8 cellular contexts compared by ENCODE assay signal in genomic region chr1:120141865-120142264, GRCh38. TPM values are rescaled to one million over a fixed set of nuclear protein-coding genes. Genes with fewer than 3 reads are reported as not detected.
DNase-seq lines count a peak whose midpoint lies in the region; ATAC-seq, FAIRE-seq and TF ChIP-seq lines count a peak whose summit lies in the region.
"Not testable (repeated sequence)": the region's sequence is repeated elsewhere in the genome, so short reads cannot be mapped to it uniquely, and the experiment has no call there.

No MANE protein-coding gene starts in this region.

- not testable (repeated sequence) for H4K20me1 ChIP-seq in PC-9 (ENCODE audit: insufficient read depth)

- H3K9me3 Mint-ChIP-seq in CD14-positive monocyte; activated CD8-positive, alpha-beta T cell treated with anti-CD3 and anti-CD28 coated beads, Interleukin-2, amount 10 ng/mL, durations not matched to agents 7 days and 5 days (ENCODE audit: insufficient read depth); central memory CD8-positive, alpha-beta T cell; immature natural killer cell; natural killer cell: not testable (repeated sequence)

- H3K79me2 ChIP-seq in PC-9 (ENCODE audit: low read depth): not testable (repeated sequence)

- H3K36me3 Mint-ChIP-seq in CD14-positive monocyte; activated CD8-positive, alpha-beta T cell treated with anti-CD3 and anti-CD28 coated beads, Interleukin-2, amount 10 ng/mL, durations not matched to agents 7 days and 5 days (ENCODE audit: low read depth); central memory CD8-positive, alpha-beta T cell (ENCODE audit: insufficient read depth); immature natural killer cell; natural killer cell: not testable (repeated sequence)

- not testable (repeated sequence) for H3K36me3 ChIP-seq in PC-9 (ENCODE audit: low read depth)

- H3K27me3 Mint-ChIP-seq in CD14-positive monocyte (ENCODE audit: low read depth in 3 of 3); activated CD8-positive, alpha-beta T cell treated with anti-CD3 and anti-CD28 coated beads, Interleukin-2, amount 10 ng/mL, durations not matched to agents 7 days and 5 days (ENCODE audit: low read depth); central memory CD8-positive, alpha-beta T cell; immature natural killer cell (ENCODE audit: low read depth in 3 of 3); natural killer cell (ENCODE audit: low read depth in 2 of 2): not testable (repeated sequence)

- not testable (repeated sequence) for H3K27me3 ChIP-seq in PC-9 (ENCODE audit: insufficient read depth, low read depth)

- peak overlapping the region in 5 of 7 donors; percentile 43 to 81 (median 65) for H3K27ac Mint-ChIP-seq in CD14-positive monocyte
- not testable (repeated sequence) for H3K27ac Mint-ChIP-seq in activated CD8-positive, alpha-beta T cell treated with anti-CD3 and anti-CD28 coated beads, Interleukin-2, amount 10 ng/mL, durations not matched to agents 7 days and 5 days
- H3K27ac Mint-ChIP-seq in central memory CD8-positive, alpha-beta T cell (ENCODE audit: low read depth): peak overlapping the region; percentile 71
- peak overlapping the region in 4 of 6 donors; percentile 46 to 87 (median 78) for H3K27ac Mint-ChIP-seq in immature natural killer cell
- peak overlapping the region; percentile 75 to 86 for H3K27ac Mint-ChIP-seq in natural killer cell

- not testable (repeated sequence) for TF ChIP-seq CTCF in CD14-positive monocyte (IDR thresholded peaks at IDR 0.05); PC-9 (conservative IDR thresholded peaks at IDR 0.05); natural killer cell (IDR thresholded peaks at IDR 0.05)

- H3K4me2 ChIP-seq in PC-9: peak overlapping the region; percentile 2; the same call in 1 of the 2 replicates

- not testable (repeated sequence) for H3K9me3 ChIP-seq in PC-9 (ENCODE audit: insufficient read depth, low read depth)

- H3K9me2 ChIP-seq in PC-9 (ENCODE audit: insufficient read depth): not testable (repeated sequence)

- POLR2A ChIA-PET in PC-9 (lab: Charles Lee; ENCODE audit: unreplicated experiment); activated CD8-positive, alpha-beta T cell treated with anti-CD3 and anti-CD28 coated beads, Interleukin-2, amount 10 ng/mL, durations not matched to agents 7 days and 5 days (lab: Charles Lee): not testable (repeated sequence)

- TF ChIP-seq POLR2A in H54 (IDR thresholded peaks at IDR 0.05; ENCODE audit: low read depth, low read length): not testable (repeated sequence)

- DNase-seq in CD14-positive monocyte (ENCODE audit: low spot score); H54 (ENCODE audit: insufficient read length, low spot score); PC-9; activated CD8-positive, alpha-beta T cell treated with anti-CD3 and anti-CD28 coated beads, Interleukin-2, amount 10 ng/mL, durations not matched to agents 7 days and 5 days; central memory CD8-positive, alpha-beta T cell (ENCODE audit: low spot score in 2 of 2); immature natural killer cell; natural killer cell; stimulated activated naive CD8-positive, alpha-beta T cell treated with anti-CD3 and anti-CD28 coated beads, Interleukin-15, Interleukin-2, amounts not matched to agents 100 U/mL and 50 U/mL, for 24 hours: not testable (repeated sequence)

- BruUV-seq in PC-9 (replicated peaks; lab: Mats Ljungman, UMichigan): not testable (repeated sequence)

- FAIRE-seq in H54 (lab: Jason Lieb, UNC): peak; percentile 66

- not testable (repeated sequence) for H3K4me1 ChIP-seq in PC-9 (replicated peaks; ENCODE audit: insufficient read depth)

- not testable (repeated sequence) for ATAC-seq in activated CD8-positive, alpha-beta T cell treated with anti-CD3 and anti-CD28 coated beads, Interleukin-2, amount 10 ng/mL, durations not matched to agents 7 days and 5 days
- ATAC-seq in central memory CD8-positive, alpha-beta T cell (replicated peaks; ENCODE audit: extremely low read depth, poor library complexity, severe bottlenecking): peak; percentile 31
- ATAC-seq in natural killer cell: peak in 2 of 3 donors; percentile 29 to 39
- peak; percentile 14 for ATAC-seq in stimulated activated naive CD8-positive, alpha-beta T cell treated with anti-CD3 and anti-CD28 coated beads, Interleukin-15, Interleukin-2, amounts not matched to agents 100 U/mL and 50 U/mL, for 24 hours

- not testable (repeated sequence) for H3F3A ChIP-seq in PC-9 (ENCODE audit: insufficient read depth, low read depth)

- H2AFZ ChIP-seq in PC-9: not testable (repeated sequence)

- not testable (repeated sequence) for H3K4me3 ChIP-seq in PC-9

- H3K4me1 Mint-ChIP-seq in CD14-positive monocyte (peaks cover 27% of the 10 kb centered on the region), immature natural killer cell (peaks cover 28 to 34% of the 10 kb centered on the region in 2 donors), natural killer cell (peaks cover 24 to 26% of the 10 kb centered on the region in 2 donors)
- peaks cover 32% of the 10 kb centered on the region for H3K4me1 Mint-ChIP-seq in activated CD8-positive, alpha-beta T cell treated with anti-CD3 and anti-CD28 coated beads, Interleukin-2, amount 10 ng/mL, durations not matched to agents 7 days and 5 days (ENCODE audit: low read depth)
- peaks cover 23% of the 10 kb centered on the region for H3K4me1 Mint-ChIP-seq in central memory CD8-positive, alpha-beta T cell

- intact Hi-C loops in CD14-positive monocyte (cut with micrococcal nuclease); PC-9 (cut with micrococcal nuclease; ENCODE audit: unreplicated experiment); natural killer cell (cut with micrococcal nuclease): not testable (repeated sequence)

- not testable (repeated sequence) for H3K27ac ChIP-seq in PC-9

- CTCF ChIA-PET in PC-9 (lab: Charles Lee); activated CD8-positive, alpha-beta T cell treated with anti-CD3 and anti-CD28 coated beads, Interleukin-2, amount 10 ng/mL, durations not matched to agents 7 days and 5 days (lab: Charles Lee): not testable (repeated sequence)

- H3K4me3 Mint-ChIP-seq in CD14-positive monocyte: not testable (repeated sequence)
- H3K4me3 Mint-ChIP-seq in activated CD8-positive, alpha-beta T cell treated with anti-CD3 and anti-CD28 coated beads, Interleukin-2, amount 10 ng/mL, durations not matched to agents 7 days and 5 days: peak overlapping the region; percentile 44
- H3K4me3 Mint-ChIP-seq in central memory CD8-positive, alpha-beta T cell: peak overlapping the region; percentile 47
- H3K4me3 Mint-ChIP-seq in immature natural killer cell (peak overlapping the region; percentile 34 to 67 (median 62)), natural killer cell (peak overlapping the region; percentile 65)

RNA-seq across cellular contexts. Expression of gene SEC22B, which starts 34.5 kb away (rescaled TPM):
- polyA plus RNA-seq in CD14-positive monocyte (10 to 100 TPM; 18.9 to 23.5 TPM), immature natural killer cell (10 to 100 TPM; 16.9 to 24.3 (median 20.8) TPM)
- total RNA-seq in PC-9 (2021) (16.5 and 25.1 TPM in 2 replicates), natural killer cell (10 to 100 TPM; 30.5 to 39.7 (median 30.8) TPM)
- 10 to 100 TPM; 21.9 to 22.4 TPM for total RNA-seq in activated CD8-positive, alpha-beta T cell treated with anti-CD3 and anti-CD28 coated beads, Interleukin-2, amount 10 ng/mL, durations not matched to agents 7 days and 5 days
